Comparison of ENCODE assay signal across 15 cellular contexts in the genomic region with DNA sequence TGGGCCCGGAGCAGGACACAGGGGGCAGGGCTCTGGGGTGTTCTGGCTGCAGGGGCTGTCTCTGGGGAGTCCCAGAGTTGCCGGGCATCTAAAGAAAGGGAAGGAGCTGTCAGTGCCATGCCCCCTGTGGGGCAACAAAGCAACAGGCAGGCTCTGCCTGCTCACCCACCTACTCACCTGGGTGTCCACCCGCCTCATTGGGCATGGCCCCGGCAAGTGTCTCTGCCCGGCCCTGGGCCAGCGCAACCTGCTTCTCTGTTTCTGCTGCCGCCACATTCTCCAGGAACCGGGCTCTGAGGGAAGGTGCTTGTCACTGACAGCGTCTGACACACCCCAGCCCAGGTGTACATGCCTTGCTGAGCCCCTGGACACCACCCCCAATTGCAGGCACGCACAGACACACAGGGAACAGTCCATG. TPM values are rescaled to one million over a fixed set of nuclear protein-coding genes. Genes with fewer than 3 reads are reported as not detected.
DNase-seq lines count a peak whose midpoint lies in the region; ATAC-seq and TF ChIP-seq lines count a peak whose summit lies in the region.
"Had no signal": no experiment of that assay in that cellular context is flagged by ENCODE, and none has a peak within 500 bp of the region (broad histone marks: within the 10 kb centered on the region; RNA-seq: fewer than 3 reads in every experiment).

No MANE protein-coding gene starts in this region.

- H3K4me1 Mint-ChIP-seq in activated T-cell treated with anti-CD3 and anti-CD28 coated beads, Interleukin-2, amount 50 U/mL, for 24 hours (ENCODE audit: low read depth): peaks cover 7% of the 10 kb centered on the region

- H3K4ac ChIP-seq in IMR-90 (ENCODE audit: low read depth, low read length): no peak overlapping the region

- H3K36me3 ChIP-seq in IMR-90 (ENCODE audit: control insufficient read depth, insufficient read depth, low read length): peaks cover 81% of the 10 kb centered on the region
- peaks cover 8% of the 10 kb centered on the region for H3K36me3 ChIP-seq in mucosa of descending colon (ENCODE audit: low read depth)

- ATAC-seq in IMR-90 (ENCODE audit: low read depth) (no peak), mucosa of descending colon (no peak)

- H3K9me3 Mint-ChIP-seq in activated T-cell treated with anti-CD3 and anti-CD28 coated beads, Interleukin-2, amount 50 U/mL, for 24 hours: no peaks in the 10 kb centered on the region

- H3K27me3 Mint-ChIP-seq in activated T-cell treated with anti-CD3 and anti-CD28 coated beads, Interleukin-2, amount 50 U/mL, for 24 hours: no peaks in the 10 kb centered on the region

- POLR2A ChIA-PET in IMR-90 (lab: Charles Lee; ENCODE audit: unreplicated experiment): no interaction called here

- CTCF ChIA-PET in IMR-90 (lab: Yijun Ruan, JAX): no interaction called here

- no peak overlapping the region for H4K8ac ChIP-seq in IMR-90 (ENCODE audit: low read depth in 2 of 2, low read length in 2 of 2)

- H3K4me1 ChIP-seq in IMR-90 (ENCODE audit: control insufficient read depth, insufficient read depth, low read length) (no peaks in the 10 kb centered on the region), mucosa of descending colon (ENCODE audit: low read depth) (no peaks in the 10 kb centered on the region)
- H3K4me1 ChIP-seq: SJSA1 had no signal

- no peak overlapping the region for H2BK5ac ChIP-seq in IMR-90 (ENCODE audit: low read depth, low read length, poor library complexity, severe bottlenecking)

- no peak overlapping the region for H4K5ac ChIP-seq in IMR-90 (ENCODE audit: low read depth, low read length)

- no peaks in the 10 kb centered on the region for H3K9me1 ChIP-seq in IMR-90 (ENCODE audit: insufficient read depth, low read length)

- H3K18ac ChIP-seq in IMR-90 (ENCODE audit: low read depth, low read length): no peak overlapping the region

- no peak overlapping the region for H3K23ac ChIP-seq in IMR-90 (ENCODE audit: low read depth, low read length)

- no peak overlapping the region for H2BK20ac ChIP-seq in IMR-90 (ENCODE audit: low read depth, low read length)

- no peak overlapping the region for H3K4me3 Mint-ChIP-seq in activated T-cell treated with anti-CD3 and anti-CD28 coated beads, Interleukin-2, amount 50 U/mL, for 24 hours

- H3K4me3 ChIP-seq in IMR-90 (ENCODE audit: insufficient read depth, low read depth, low read length) (no peak overlapping the region), mucosa of descending colon (no peak overlapping the region)
- H3K4me3 ChIP-seq: BLaER1 treated with 17β-estradiol and CSF1 and Interleukin-3, amounts not matched to agents 10 nM and 100 nM; GM23248; SJSA1 had no signal

- H2AK5ac ChIP-seq in IMR-90 (ENCODE audit: low read depth, low read length): no peak overlapping the region

- no peak overlapping the region for H4K91ac ChIP-seq in IMR-90 (ENCODE audit: insufficient read depth, low read depth, low read length)

- H2AFZ ChIP-seq in IMR-90 (replicated peaks; ENCODE audit: low read length, poor library complexity): no peak overlapping the region
- H2AFZ ChIP-seq: GM23248 had no signal

- dilution Hi-C loops in IMR-90 (cut with HindIII; ENCODE audit: low sequenced_read_pairs, unreplicated experiment): no loop called here

- no peak overlapping the region for H3K9ac ChIP-seq in IMR-90 (ENCODE audit: low read depth, low read length)
- H3K9ac ChIP-seq: GM23248 had no signal

- H3K27ac Mint-ChIP-seq in activated T-cell treated with anti-CD3 and anti-CD28 coated beads, Interleukin-2, amount 50 U/mL, for 24 hours: peak overlapping the region; percentile 18

- 100% methylated on average over 2 of the region's 10 CpGs; no CpG with 5 or more reads in 1 of the 2 experiments for WGBS in IMR-90 (ENCODE audit: extremely low coverage in 2 of 2, insufficient read length in 1 of 2), 2 experiments

- no TSS peak for BruUV-seq in IMR-90 (replicated peaks; lab: Mats Ljungman, UMichigan)

- no peak overlapping the region for H3K4me2 ChIP-seq in IMR-90 (ENCODE audit: low read depth, low read length)

- H3K9me3 ChIP-seq in IMR-90 (ENCODE audit: control insufficient read depth, insufficient read depth, low read length): no peaks in the 10 kb centered on the region
- no peaks in the 10 kb centered on the region for H3K9me3 ChIP-seq in mucosa of descending colon
- H3K9me3 ChIP-seq: BLaER1 treated with 17β-estradiol and CSF1 and Interleukin-3, amounts not matched to agents 10 nM and 100 nM; SJSA1 had no signal

- TF ChIP-seq CTCF in IMR-90 (conservative IDR thresholded peaks at IDR 0.05; ENCODE audit: low read depth, low read length) (no peak), mucosa of descending colon (IDR thresholded peaks at IDR 0.05) (no peak)

- intact Hi-C loops in IMR-90 (cut with micrococcal nuclease) (no loop called here), mucosa of descending colon (cut with DNase I, micrococcal nuclease) (no loop called here)

- no peak overlapping the region for H3K14ac ChIP-seq in IMR-90 (replicated peaks; ENCODE audit: low read depth, low read length)

- no peak for TF ChIP-seq POLR2A in IMR-90 (IDR thresholded peaks at IDR 0.05; ENCODE audit: low read depth, low read length)

- no peaks in the 10 kb centered on the region for H3K27me3 ChIP-seq in IMR-90 (ENCODE audit: control insufficient read depth, insufficient read depth, low read length)
- H3K27me3 ChIP-seq: BLaER1 treated with 17β-estradiol and CSF1 and Interleukin-3, amounts not matched to agents 10 nM and 100 nM; SJSA1 had no signal

- H4K20me1 ChIP-seq in IMR-90 (ENCODE audit: insufficient read depth, low read length): no peaks in the 10 kb centered on the region

- no peak overlapping the region for H3K27ac ChIP-seq in IMR-90 (ENCODE audit: insufficient read depth, low read length)
- H3K27ac ChIP-seq: GM23248, SJSA1 had no signal

- H3K79me1 ChIP-seq in IMR-90 (ENCODE audit: low read depth in 1 of 2, low read length in 2 of 2): peaks cover 11 to 62% of the 10 kb centered on the region in 2 experiments; a peak in 3 of 4 replicates

- H2AK9ac ChIP-seq in IMR-90 (replicated peaks; ENCODE audit: low read depth, low read length, poor library complexity): peak overlapping the region; percentile 65

- H2BK120ac ChIP-seq in IMR-90 (ENCODE audit: low read depth, low read length): no peak overlapping the region

- in situ Hi-C loops in IMR-90 (cut with MboI; ENCODE audit: low sequenced_read_pairs): no loop called here
- in situ Hi-C loops in KBM-7 (cut with MboI; ENCODE audit: low pct_unique_long_range_greater_than_20kb, low sequenced_read_pairs): no loop called here

- H2BK15ac ChIP-seq in IMR-90 (ENCODE audit: low read depth, low read length): no peak overlapping the region

- no peak for TF ChIP-seq RAD21 in IMR-90 (IDR thresholded peaks at IDR 0.05; ENCODE audit: low read length)

- DNase-seq in activated T-cell treated with anti-CD3 and anti-CD28 coated beads, Interleukin-2, amount 50 U/mL, for 24 hours: no peak
- DNase-seq in activated T-cell treated with anti-CD3 and anti-CD28 coated beads, Interleukin-2, amount 50 U/mL, for 48 hours: no peak
- DNase-seq in IMR-90 (no peak), mucosa of descending colon (peak in 2 of 3 donors; percentile 23 to 45), KBM-7 (no peak), DMS114 treated with DMSO at 0.1 percent for 48 hours (lab: John Stamatoyannopoulos, UW; ENCODE audit: unreplicated experiment) (no peak)
- DNase-seq: 8988T, COR-L47, GM23248, NCI-H1048, NCI-H146, NCI-H2081 treated with DMSO at 0.1 percent for 48 hours, NCI-H524 had no signal

- H3K36me3 Mint-ChIP-seq in activated T-cell treated with anti-CD3 and anti-CD28 coated beads, Interleukin-2, amount 50 U/mL, for 24 hours (ENCODE audit: low read depth): peaks cover 95% of the 10 kb centered on the region

- no peak overlapping the region for H3K56ac ChIP-seq in IMR-90 (ENCODE audit: extremely low read depth, insufficient read depth, low read length)

TF ChIP-seq in IMR-90, 13 proteins besides CTCF, POLR2A, EP300 and RAD21 (continues in another document):
- TF ChIP-seq RFX5 (IDR thresholded peaks at IDR 0.05; ENCODE audit: low read depth, low read length) (no peak), NFE2L2 (IDR thresholded peaks at IDR 0.05; ENCODE audit: low read depth, low read length) (no peak), FOS (IDR thresholded peaks at IDR 0.05; ENCODE audit: low read depth, low read length) (no peak), MAFK (IDR thresholded peaks at IDR 0.05; ENCODE audit: low read depth, low read length) (no peak), MXI1 (IDR thresholded peaks at IDR 0.05; ENCODE audit: borderline replicate concordance, low read depth, low read length) (no peak), MAZ (IDR thresholded peaks at IDR 0.05; ENCODE audit: borderline replicate concordance, low read depth, low read length) (no peak)

RNA-seq across cellular contexts. Expression of gene TMEM208, which starts 7.3 kb away (rescaled TPM):
- 41.7 and 65.6 TPM in 2 replicates for total RNA-seq in IMR-90 (2012; rRNA removed)
- polyA plus RNA-seq in IMR-90 (2012; rRNA removed): 66.5 and 68.8 TPM in 2 replicates
- 73.8 and 83.8 TPM in 2 replicates for polyA plus RNA-seq in IMR-90 (2012; cell fraction: cytosol; rRNA removed)
- polyA plus RNA-seq in IMR-90 (2012; cell fraction: nucleus; rRNA removed; ENCODE audit: low replicate concordance): 75.2 and 101 TPM in 2 replicates
- 10 to 100 TPM; 30.8 to 39.6 (median 36.1) TPM for total RNA-seq in mucosa of descending colon

RNA-seq across cellular contexts. Expression of gene FHOD1, which starts 13.1 kb away (rescaled TPM):
- total RNA-seq in IMR-90 (2012; rRNA removed): 13.1 and 13.8 TPM in 2 replicates
- 64.0 and 71.4 TPM in 2 replicates for polyA plus RNA-seq in IMR-90 (2012; rRNA removed)
- polyA plus RNA-seq in IMR-90 (2012; cell fraction: cytosol; rRNA removed): 41.0 and 42.3 TPM in 2 replicates
- polyA plus RNA-seq in IMR-90 (2012; cell fraction: nucleus; rRNA removed; ENCODE audit: low replicate concordance): 260 and 582 TPM in 2 replicates
- total RNA-seq in mucosa of descending colon: 10 to 100 TPM; 30.7 to 36.5 (median 34.1) TPM

RNA-seq across cellular contexts. Expression of gene SLC9A5, which starts 14.6 kb away (rescaled TPM):
- total RNA-seq in IMR-90 (2012; rRNA removed) (1.8 and 2.5 TPM in 2 replicates), mucosa of descending colon (1 to 10 TPM; 1.7 to 2.6 (median 1.9) TPM)
- polyA plus RNA-seq in IMR-90 (2012; rRNA removed): 5.4 and 5.7 TPM in 2 replicates
- 2.5 and 4.1 TPM in 2 replicates for polyA plus RNA-seq in IMR-90 (2012; cell fraction: cytosol; rRNA removed)
- polyA plus RNA-seq in IMR-90 (2012; cell fraction: nucleus; rRNA removed; ENCODE audit: low replicate concordance): 56.1 and 64.8 TPM in 2 replicates

RNA-seq across cellular contexts. Expression of gene ELMO3, which starts 35.3 kb away (rescaled TPM):
- total RNA-seq in IMR-90 (2012; rRNA removed) (0.28 and 0.36 TPM in 2 replicates), mucosa of descending colon (10 to 100 TPM; 25.4 to 68.0 (median 42.1) TPM)
- 1.6 and 1.9 TPM in 2 replicates for polyA plus RNA-seq in IMR-90 (2012; rRNA removed)
- polyA plus RNA-seq in IMR-90 (2012; cell fraction: cytosol; rRNA removed): 0.70 and 0.78 TPM in 2 replicates
- polyA plus RNA-seq in IMR-90 (2012; cell fraction: nucleus; rRNA removed; ENCODE audit: low replicate concordance): 7.2 and 21.3 TPM in 2 replicates
- polyA plus RNA-seq: GM23248 had no signal

RNA-seq across cellular contexts. Expression of gene E2F4, which starts 42.2 kb away (rescaled TPM):
- total RNA-seq in IMR-90 (2012; rRNA removed) (57.5 and 63.4 TPM in 2 replicates), mucosa of descending colon (10 to 100 TPM; 70.5 to 77.4 (median 72.9) TPM)
- polyA plus RNA-seq in IMR-90 (2012; rRNA removed): 103 and 106 TPM in 2 replicates
- 82.1 and 82.4 TPM in 2 replicates for polyA plus RNA-seq in IMR-90 (2012; cell fraction: cytosol; rRNA removed)
- 415 and 587 TPM in 2 replicates for polyA plus RNA-seq in IMR-90 (2012; cell fraction: nucleus; rRNA removed; ENCODE audit: low replicate concordance)

Comparison
In these comparisons a context has a peak if more than half of its experiments do, and no peak if none do; other contexts are left out.
1. DNase-seq: peak in mucosa of descending colon (2 of 3); none in activated T-cell treated with anti-CD3 and anti-CD28 coated beads, Interleukin-2, amount 50 U/mL, for 24 hours (single experiment), activated T-cell treated with anti-CD3 and anti-CD28 coated beads, Interleukin-2, amount 50 U/mL, for 48 hours (0 of 2), IMR-90 (single experiment), KBM-7 (single experiment) and DMS114 treated with DMSO at 0.1 percent for 48 hours (single experiment).